ENCODE assay signal across 10 cellular contexts in genomic region chr2:134206573-134206972, GRCh38. TPM values are rescaled to one million over a fixed set of nuclear protein-coding genes. Genes with fewer than 3 reads are reported as not detected.
DNase-seq lines count a peak whose midpoint lies in the region; ATAC-seq, FAIRE-seq and TF ChIP-seq lines count a peak whose summit lies in the region.
"Had no signal": no experiment of that assay in that cellular context is flagged by ENCODE, and none has a peak within 500 bp of the region (broad histone marks: within the 10 kb centered on the region; RNA-seq: fewer than 3 reads in every experiment).

No MANE protein-coding gene starts in this region.

- H2BK20ac ChIP-seq in H1 (ENCODE audit: low read length) = 0 out of 2 replicates have a peak overlapping the region, but pooled peaks have one; percentile 25

- no peak for TF ChIP-seq EP300 in H1 (IDR thresholded peaks at IDR 0.05; ENCODE audit: borderline replicate concordance in 1 of 2, low read depth in 2 of 2, low read length in 2 of 2)

- no peak overlapping the region for H2BK15ac ChIP-seq in H1 (ENCODE audit: low read length)

- H2BK120ac ChIP-seq in H1 (replicated peaks; ENCODE audit: low read depth, low read length) = peak overlapping the region; percentile 74

- H3K79me1 ChIP-seq in H1 (ENCODE audit: low read depth, low read length) = peaks cover 3% of the 10 kb centered on the region; the same call in 1 of the 2 replicates

- H3K14ac ChIP-seq in H1 (ENCODE audit: insufficient read length) = no peak overlapping the region

- H3K79me2 ChIP-seq in MM.1S (ENCODE audit: low read length) (peaks cover 74% of the 10 kb centered on the region), H1 (ENCODE audit: control insufficient read depth in 1 of 2, insufficient read depth in 2 of 2, low read length in 2 of 2) (peaks cover 0 to 43% of the 10 kb centered on the region in 2 experiments; a peak in 3 of 4 replicates)

- WGBS in H1 (ENCODE audit: extremely low coverage in 1 of 2, insufficient coverage in 1 of 2, insufficient read length in 1 of 2, insufficient replicate concordance in 2 of 2, low coverage in 1 of 2, low lambda C conversion rate in 2 of 2, missing lambda C conversion rate in 1 of 2), 2 experiments = 82% methylated on average over 5 of the region's 5 CpGs; no CpG with 5 or more reads in 1 of the 2 experiments

- H3K18ac ChIP-seq in H1 (ENCODE audit: extremely low read depth, low read length) = no peak overlapping the region

- H3K9me3 ChIP-seq in MM.1S (replicated peaks; ENCODE audit: insufficient read depth, low read length) (no peaks in the 10 kb centered on the region), H1 (ENCODE audit: insufficient read depth in 2 of 2, low read depth in 1 of 2, low read length in 1 of 2) (no peaks in the 10 kb centered on the region)

- H3K4ac ChIP-seq in H1 (replicated peaks; ENCODE audit: insufficient read length, low read depth, low read length) = no peak overlapping the region

- H3K4me2 ChIP-seq in MM.1S (ENCODE audit: low read depth, low read length) = no peak overlapping the region
- H3K4me2 ChIP-seq in H1 (ENCODE audit: insufficient read depth in 1 of 2, low read depth in 2 of 2, low read length in 2 of 2) = peak overlapping the region in 1 of 2 experiments; percentile 13; a peak in 1 of 4 replicates

- no peak for TF ChIP-seq CTCF in MM.1S (IDR thresholded peaks at IDR 0.05; ENCODE audit: low read length)
- no peak for TF ChIP-seq CTCF in H1 (IDR thresholded peaks at IDR 0.05; ENCODE audit: control extremely low read depth in 1 of 3, insufficient read depth in 1 of 3, low read depth in 1 of 3, low read length in 3 of 3)

- no peaks in the 10 kb centered on the region for H3K36me3 ChIP-seq in MM.1S (replicated peaks; ENCODE audit: insufficient read depth, low read length)
- H3K36me3 ChIP-seq in H1 (ENCODE audit: control insufficient read depth in 2 of 4, insufficient read depth in 4 of 4, low read length in 3 of 4) = no peaks in the 10 kb centered on the region

- H3K23ac ChIP-seq in H1 (ENCODE audit: insufficient read length) = no peak overlapping the region

- H2AK5ac ChIP-seq in H1 (ENCODE audit: low read depth, low read length) = no peak overlapping the region

- peaks cover 40% of the 10 kb centered on the region for H3K4me1 ChIP-seq in MM.1S (ENCODE audit: low read length)
- peaks cover 20 to 37% (median 27%) of the 10 kb centered on the region in 4 experiments for H3K4me1 ChIP-seq in H1 (replicated peaks in 1 of 4; ENCODE audit: control insufficient read depth in 3 of 4, insufficient read depth in 4 of 4, low read length in 3 of 4)

- TF ChIP-seq RAD21 in H1 (IDR thresholded peaks at IDR 0.05 in 1 of 2, conservative IDR thresholded peaks at IDR 0.05 in 1 of 2; ENCODE audit: low read depth in 2 of 2, low read length in 2 of 2) = no peak

- H4K8ac ChIP-seq in H1 (ENCODE audit: extremely low read depth, insufficient read depth, low read length) = no peak overlapping the region

- no peaks in the 10 kb centered on the region for H3K23me2 ChIP-seq in H1 (ENCODE audit: low read depth, low read length)

- H4K20me1 ChIP-seq in MM.1S (ENCODE audit: insufficient read depth, low read length) = no peaks in the 10 kb centered on the region
- H4K20me1 ChIP-seq in H1 (replicated peaks in 1 of 2; ENCODE audit: control insufficient read depth in 1 of 2, insufficient read depth in 2 of 2, low read length in 2 of 2) = peaks cover 3 to 18% of the 10 kb centered on the region in 2 experiments

- ATAC-seq in GM21528 (IDR thresholded peaks at IDR 0.05; ENCODE audit: low FRiP score, unreplicated experiment) (no peak), GM18868 (IDR thresholded peaks at IDR 0.05; ENCODE audit: unreplicated experiment) (no peak)

- peaks cover 16% of the 10 kb centered on the region; the same call in 1 of the 2 replicates for H3F3A ChIP-seq in MM.1S (ENCODE audit: insufficient read depth, low read length)

- TF ChIP-seq POLR2A in H1 (IDR thresholded peaks at IDR 0.05; ENCODE audit: control extremely low read depth in 1 of 2, low read depth in 2 of 2, low read length in 2 of 2) = no peak

- H3K27ac ChIP-seq in MM.1S (ENCODE audit: low read length) = peak overlapping the region; percentile 31; the same call in 1 of the 2 replicates
- no peak overlapping the region for H3K27ac ChIP-seq in H1 (ENCODE audit: low read depth, low read length)
- H3K27ac ChIP-seq: VCaP had no signal

- CTCF ChIA-PET in H1 (lab: Charles Lee; ENCODE audit: partially characterized antibody) = interaction anchor here (0.7 to 12.8 kb wide), 32 partner anchors 8 to 323 kb away, joined by 3 to 240 read pairs (median 6); no protein-coding TSS in a partner anchor

- H3K4me3 ChIP-seq in MM.1S (ENCODE audit: low read length) (no peak overlapping the region), H1 (ENCODE audit: extremely low read depth in 1 of 4, insufficient read depth in 2 of 4, low read depth in 3 of 4, low read length in 4 of 4) (0 out of 8 replicates have a peak overlapping the region, but pooled peaks of 1 of the 4 experiments have one; percentile 1)

- H4K5ac ChIP-seq in H1 (ENCODE audit: insufficient read length, low read depth, low read length) = no peak overlapping the region

- H2BK5ac ChIP-seq in H1 (ENCODE audit: low read depth, low read length) = no peak overlapping the region

- POLR2A ChIA-PET in H1 (lab: Charles Lee; ENCODE audit: partially characterized antibody) = interaction anchor here (8.0 kb wide), 1 partner anchor 85 kb away, joined by 37 read pairs; no protein-coding TSS in a partner anchor

- no peak overlapping the region for H3K56ac ChIP-seq in H1 (replicated peaks; ENCODE audit: insufficient read length, low read depth, low read length)

- H2BK12ac ChIP-seq in H1 (ENCODE audit: low read depth, low read length) = no peak overlapping the region; the same call in 1 of the 2 replicates

- H3K9me2 ChIP-seq in MM.1S (replicated peaks; ENCODE audit: insufficient read depth, low read length) = no peaks in the 10 kb centered on the region

- H4K91ac ChIP-seq in H1 (replicated peaks; ENCODE audit: insufficient read length, low read length) = peak overlapping the region; percentile 42

- H3K27me3 ChIP-seq in MM.1S (replicated peaks; ENCODE audit: insufficient read depth, low read length) (no peaks in the 10 kb centered on the region), H1 (replicated peaks in 1 of 4; ENCODE audit: control insufficient read depth in 3 of 4, extremely low read depth in 1 of 4, insufficient read depth in 3 of 4, low read length in 3 of 4) (no peaks in the 10 kb centered on the region)

- no peak for FAIRE-seq in H1 (lab: Jason Lieb, UNC)

- H2AFZ ChIP-seq in MM.1S (ENCODE audit: low read length) = no peak overlapping the region
- H2AFZ ChIP-seq in H1 (ENCODE audit: low read length) = no peak overlapping the region

- DNase-seq in EL (peak; percentile 80), MM.1S (no peak), H1 (ENCODE audit: low read depth in 1 of 2, low spot score in 2 of 2) (no peak), renal cortical epithelial cell (ENCODE audit: low read depth) (peak; percentile 46), NCI-H128 (lab: John Stamatoyannopoulos, UW; ENCODE audit: unreplicated experiment) (no peak)
- no peak for DNase-seq in activated effector memory CD4-positive, alpha-beta T cell treated with Interleukin-2 at 50 U/mL for 16 hours
- DNase-seq: H9 had no signal

- H3K9ac ChIP-seq in MM.1S (ENCODE audit: low read length) = no peak overlapping the region
- H3K9ac ChIP-seq in H1 (replicated peaks in 1 of 4; ENCODE audit: extremely low read depth in 1 of 4, low read depth in 3 of 4, low read length in 3 of 4) = no peak overlapping the region

TF ChIP-seq in H1, 55 proteins besides CTCF, POLR2A, EP300 and RAD21 (continues in another document):
- TF ChIP-seq JUN (IDR thresholded peaks at IDR 0.05; ENCODE audit: low read depth, low read length) = no peak
- TF ChIP-seq RXRA (IDR thresholded peaks at IDR 0.05; ENCODE audit: insufficient read depth, low read depth, low read length) = no peak
- TF ChIP-seq GTF2F1 (IDR thresholded peaks at IDR 0.05; ENCODE audit: borderline replicate concordance, low read depth, low read length) = no peak
- TF ChIP-seq KDM5A (IDR thresholded peaks at IDR 0.05; ENCODE audit: low read length) = no peak
- TF ChIP-seq RBBP5 (IDR thresholded peaks at IDR 0.05; ENCODE audit: borderline replicate concordance, low read depth, low read length) = no peak
- TF ChIP-seq NANOG (IDR thresholded peaks at IDR 0.05; ENCODE audit: insufficient read depth, low read depth, low read length, poor library complexity, severe bottlenecking) = no peak
- TF ChIP-seq CBX5 (IDR thresholded peaks at IDR 0.05; ENCODE audit: low read depth, low read length) = no peak
- no peak for TF ChIP-seq HDAC6 (IDR thresholded peaks at IDR 0.05; ENCODE audit: low read depth, low read length)
- no peak for TF ChIP-seq TBP (IDR thresholded peaks at IDR 0.05; ENCODE audit: low read depth, low read length)
- no peak for TF ChIP-seq YY1 (IDR thresholded peaks at IDR 0.05; ENCODE audit: low read depth, low read length)

RNA-seq across cellular contexts. Expression of gene MGAT5, which starts 47.3 kb away (rescaled TPM):
- total RNA-seq in H1 (2021; fragmentation: NEBNext Ultra II Directional; extraction: Animal tissue kit (Norgen Biotek cat#: 25700)) = 49.2 and 49.4 TPM in 2 replicates
- 10.9 and 11.2 TPM in 2 replicates for polyA plus RNA-seq in H1 (2011; rRNA removed)
- 14.8 TPM for polyA plus RNA-seq in H1 (2011; cell fraction: cytosol; rRNA removed)
- 20.7 TPM for polyA plus RNA-seq in H1 (2011; cell fraction: nucleus; rRNA removed)
- polyA plus RNA-seq in H1 (2012, experiment 1 of 2) = 16.3 to 23.5 TPM (median 19.1 TPM) in 4 replicates
- polyA plus RNA-seq in H1 (2012, experiment 2 of 2) = 1.8 TPM
- 21.6 TPM for polyA plus RNA-seq in H1 (2013, experiment 1 of 2)
- polyA plus RNA-seq in H1 (2013, experiment 2 of 2) = 23.7 TPM
- polyA minus RNA-seq in H1 (2011; rRNA and poly(A)+ RNA removed) = 66.6 and 90.3 TPM in 2 replicates
- polyA minus RNA-seq in H1 (2011; cell fraction: cytosol; rRNA and poly(A)+ RNA removed) = 26.0 TPM
- 119 TPM for polyA minus RNA-seq in H1 (2011; cell fraction: nucleus; rRNA and poly(A)+ RNA removed)
- 39.1 and 43.6 TPM in 2 replicates for total RNA-seq in renal cortical epithelial cell

Comparison
In these comparisons a context has a peak if more than half of its experiments do, and no peak if none do; other contexts are left out.
1. DNase-seq: peak in EL (single experiment) and renal cortical epithelial cell (single experiment); none in MM.1S (single experiment), H1 (0 of 2), NCI-H128 (single experiment) and activated effector memory CD4-positive, alpha-beta T cell treated with Interleukin-2 at 50 U/mL for 16 hours (single experiment).